In the genomic region with DNA sequence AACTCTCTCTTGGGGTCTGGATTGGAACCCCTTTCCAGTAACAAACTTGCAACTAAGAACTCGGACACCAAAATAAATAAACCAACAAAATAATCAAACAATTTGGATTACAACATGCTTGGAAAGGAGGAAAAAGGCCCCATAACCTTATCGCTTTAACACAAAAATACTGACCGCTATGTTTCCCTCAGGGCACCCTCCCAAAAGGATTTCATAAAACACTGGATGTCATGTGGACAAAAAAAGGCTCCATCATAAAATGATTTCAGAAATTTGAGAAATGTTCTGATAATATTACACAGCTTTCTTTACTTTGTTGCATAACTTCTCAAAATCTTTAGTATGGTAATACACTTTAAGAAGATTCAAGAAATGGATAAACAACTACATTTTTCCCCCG, we compare ENCODE assay signal across 13 cellular contexts.
"Had no signal": no experiment of that assay in that cellular context is flagged by ENCODE, and none has a peak within 500 bp of the region (broad histone marks: within the 10 kb centered on the region; RNA-seq: fewer than 3 reads in every experiment).

No MANE protein-coding gene starts in this region.

- ATAC-seq: esophagus mucosa; naive thymus-derived CD4-positive, alpha-beta T cell; stimulated activated naive B cell treated with anti-CD40 and anti-IgM and Interleukin-4, amounts not matched to agents 10 μg/mL and 1 μg/mL and 100 μg/mL, for 72 hours; stimulated activated naive CD8-positive, alpha-beta T cell treated with anti-CD3 and anti-CD28 coated beads, Interleukin-15, amount 100 ng/mL, for 72 hours had no signal

- H3K4me3 ChIP-seq: prostate gland, sigmoid colon, skin epidermis had no signal

- H3K4me1 ChIP-seq: parathyroid adenoma, prostate gland, sigmoid colon had no signal

- H3K36me3 ChIP-seq: prostate gland, sigmoid colon had no signal

- H3K27ac ChIP-seq: parathyroid adenoma, prostate gland, skin epidermis had no signal

- H3K27me3 ChIP-seq: sigmoid colon had no signal

- DNase-seq: effector memory CD4-positive, alpha-beta T cell; islet precursor cell; naive thymus-derived CD4-positive, alpha-beta T cell; nephron progenitor cell; sigmoid colon; stimulated activated CD4-positive, alpha-beta T cell treated with anti-CD3 and anti-CD28 coated beads, Interleukin-2, amount 100 ng/mL, for 24 hours; stimulated activated CD4-positive, alpha-beta T cell treated with anti-CD3 and anti-CD28 coated beads, Interleukin-4, amount 100 ng/mL, for 4 hours; stimulated activated naive B cell treated with anti-CD40 and anti-IgM and Interleukin-4, amounts not matched to agents 10 μg/mL and 1 μg/mL and 100 μg/mL, for 72 hours; stimulated activated naive CD8-positive, alpha-beta T cell treated with anti-CD3 and anti-CD28 coated beads, Interleukin-15, amount 100 ng/mL, for 72 hours had no signal

- H3K9me3 ChIP-seq: prostate gland, sigmoid colon had no signal
